ENCODE assay signal across 32 cellular contexts in the genomic region with DNA sequence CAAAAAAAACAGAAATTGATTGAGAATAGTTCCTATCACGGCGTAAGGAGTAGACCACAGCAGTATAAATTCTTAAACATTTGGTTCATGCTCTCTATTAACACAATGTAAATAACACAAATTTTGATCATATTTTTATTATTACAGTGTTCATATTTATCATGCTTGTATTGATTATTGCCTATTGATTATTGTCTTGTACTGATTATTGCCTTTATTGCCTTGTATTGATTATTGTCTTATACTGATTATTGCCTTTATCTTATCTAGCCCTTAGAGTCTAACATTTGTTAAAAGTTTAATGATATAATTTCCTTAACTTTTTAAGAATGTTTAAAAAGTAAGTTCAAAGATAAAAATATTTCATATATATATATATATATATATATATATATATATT.
"Had no signal": no experiment of that assay in that cellular context is flagged by ENCODE, and none has a peak within 500 bp of the region (broad histone marks: within the 10 kb centered on the region; RNA-seq: fewer than 3 reads in every experiment).

No MANE protein-coding gene starts in this region.

- H3K36me3 ChIP-seq: adrenal gland had no signal

- FAIRE-seq: astrocyte, bronchial epithelial cell had no signal

- H3K36me3 Mint-ChIP-seq: activated naive CD4-positive, alpha-beta T cell treated with anti-CD3 and anti-CD28 coated beads, Interleukin-2, amount 50 U/mL, for 72 hours had no signal

- H3K4me1 ChIP-seq: adrenal gland had no signal

- H3K27me3 Mint-ChIP-seq: activated CD4-positive, alpha-beta T cell treated with anti-CD3 and anti-CD28 coated beads for 36 hours; activated CD4-positive, alpha-beta T cell treated with anti-CD3 and anti-CD28 coated beads, Interleukin-2, amount 10 ng/mL, durations not matched to agents 7 days and 5 days; activated T-cell treated with anti-CD3 and anti-CD28 coated beads, Interleukin-2, amount 50 U/mL, for 24 hours had no signal

- H3K9me3 ChIP-seq: adrenal gland, body of pancreas had no signal

- H3K27ac Mint-ChIP-seq: activated CD4-positive, alpha-beta T cell treated with anti-CD3 and anti-CD28 coated beads for 36 hours; activated CD4-positive, alpha-beta T cell treated with anti-CD3 and anti-CD28 coated beads, Interleukin-2, amount 10 ng/mL, durations not matched to agents 7 days and 5 days; activated CD8-positive, alpha-beta T cell treated with anti-CD3 and anti-CD28 coated beads, Interleukin-2, amount 10 ng/mL, durations not matched to agents 7 days and 5 days; activated naive CD4-positive, alpha-beta T cell treated with anti-CD3 and anti-CD28 coated beads, Interleukin-2, amount 50 U/mL, for 72 hours; activated T-cell treated with anti-CD3 and anti-CD28 coated beads, Interleukin-2, amount 50 U/mL, for 24 hours; activated T-helper 2 cell treated with anti-CD3 and anti-CD28 coated beads, Interferon-gamma antibody, Interleukin-2, Interleukin-4, amounts not matched to agents 10 μg/mL and 5 μg/mL and 100 μg/mL, durations not matched to agents 14 hours and 24 hours and 36 hours had no signal

- DNase-seq: activated CD4-positive, alpha-beta T cell treated with anti-CD3 and anti-CD28 coated beads for 36 hours; activated CD4-positive, alpha-beta T cell treated with anti-CD3 and anti-CD28 coated beads, Interleukin-2, amount 10 ng/mL, durations not matched to agents 7 days and 5 days; activated CD4-positive, alpha-beta T cell treated with anti-CD3 and anti-CD28 coated beads, Interleukin-2, amount 50 U/mL, for 48 hours; activated CD8-positive, alpha-beta T cell treated with anti-CD3 and anti-CD28 coated beads, Interleukin-2, amount 10 ng/mL, durations not matched to agents 7 days and 5 days; activated gamma-delta T cell; activated naive CD4-positive, alpha-beta T cell treated with Interleukin-2 at 50 U/mL for 16 hours; activated T-cell treated with anti-CD3 and anti-CD28 coated beads, Interleukin-2, amount 50 U/mL, for 24 hours; adrenal gland; body of pancreas; caudate nucleus; NCI-H1105; NCI-H1436; NCI-H1694; NCI-H1930; NCI-H2081 treated with DMSO at 0.1 percent for 48 hours; NCI-H226; NCI-H446 treated with DMSO at 0.1 percent for 48 hours; NCI-H524; NCI-H69; NCI-H82; PC-9; SIG-M5; SW 1271; T-helper 1 cell; T1000 had no signal

- ATAC-seq: activated CD4-positive, alpha-beta T cell treated with anti-CD3 and anti-CD28 coated beads for 36 hours; activated CD4-positive, CD25-positive, alpha-beta regulatory T cell treated with anti-CD3 and anti-CD28 coated beads, Interleukin-2, amount 50 U/mL, for 24 hours; activated CD8-positive, alpha-beta T cell treated with anti-CD3 and anti-CD28 coated beads, Interleukin-2, amount 10 ng/mL, durations not matched to agents 7 days and 5 days; activated naive CD4-positive, alpha-beta T cell treated with anti-CD3 and anti-CD28 coated beads, Interleukin-2, amount 50 U/mL, for 72 hours; body of pancreas; Right ventricle myocardium inferior had no signal

- H3K4me2 ChIP-seq: PC-9 had no signal

- H3K4me3 Mint-ChIP-seq: activated CD4-positive, alpha-beta T cell treated with anti-CD3 and anti-CD28 coated beads for 36 hours; activated CD4-positive, alpha-beta T cell treated with anti-CD3 and anti-CD28 coated beads, Interleukin-2, amount 10 ng/mL, durations not matched to agents 7 days and 5 days; activated CD8-positive, alpha-beta T cell treated with anti-CD3 and anti-CD28 coated beads, Interleukin-2, amount 10 ng/mL, durations not matched to agents 7 days and 5 days; activated T-cell treated with anti-CD3 and anti-CD28 coated beads, Interleukin-2, amount 50 U/mL, for 24 hours had no signal

- H3K27me3 ChIP-seq: adrenal gland, body of pancreas had no signal

- H3K9me3 Mint-ChIP-seq: activated CD4-positive, alpha-beta T cell treated with anti-CD3 and anti-CD28 coated beads, Interleukin-2, amount 10 ng/mL, durations not matched to agents 7 days and 5 days; activated naive CD4-positive, alpha-beta T cell treated with anti-CD3 and anti-CD28 coated beads, Interleukin-2, amount 50 U/mL, for 72 hours; activated T-cell treated with anti-CD3 and anti-CD28 coated beads, Interleukin-2, amount 50 U/mL, for 24 hours; activated T-helper 2 cell treated with anti-CD3 and anti-CD28 coated beads, Interferon-gamma antibody, Interleukin-2, Interleukin-4, amounts not matched to agents 10 μg/mL and 5 μg/mL and 100 μg/mL, durations not matched to agents 14 hours and 24 hours and 36 hours had no signal

- H3K4me1 Mint-ChIP-seq: activated CD4-positive, alpha-beta T cell treated with anti-CD3 and anti-CD28 coated beads for 36 hours; activated CD4-positive, alpha-beta T cell treated with anti-CD3 and anti-CD28 coated beads, Interleukin-2, amount 10 ng/mL, durations not matched to agents 7 days and 5 days had no signal

- H3K4me3 ChIP-seq: adrenal gland, body of pancreas, PC-9 had no signal

- H3K27ac ChIP-seq: adrenal gland, body of pancreas, PC-9, RWPE1 had no signal

- H2AFZ ChIP-seq: PC-9 had no signal
